In genomic region chr11:114155116-114155515, GRCh38 we compare ENCODE assay signal across 17 cellular contexts.
DNase-seq lines count a peak whose midpoint lies in the region; ATAC-seq, FAIRE-seq and TF ChIP-seq lines count a peak whose summit lies in the region.
"Had no signal": no experiment of that assay in that cellular context is flagged by ENCODE, and none has a peak within 500 bp of the region (broad histone marks: within the 10 kb centered on the region; RNA-seq: fewer than 3 reads in every experiment).

No MANE protein-coding gene starts in this region.

- H3K27me3 ChIP-seq in adipocyte (replicated peaks; ENCODE audit: control insufficient read depth, insufficient read depth, low read length), result no peaks in the 10 kb centered on the region
- H3K27me3 ChIP-seq in left ventricle myocardium inferior (ENCODE audit: low read depth), result no peaks in the 10 kb centered on the region
- H3K27me3 ChIP-seq in transverse colon, result no peaks in the 10 kb centered on the region

- no peaks in the 10 kb centered on the region for H3K9me3 ChIP-seq in adipocyte (ENCODE audit: control insufficient read depth, low read length)
- no peaks in the 10 kb centered on the region for H3K9me3 ChIP-seq in left ventricle myocardium inferior (replicated peaks)
- no peaks in the 10 kb centered on the region for H3K9me3 ChIP-seq in transverse colon

- in situ Hi-C loops in transverse colon (cut with MboI; ENCODE audit: low pct_ligation_motif_present in 1 of 4, low pct_unique_long_range_greater_than_20kb in 1 of 4, low sequenced_read_pairs in 3 of 4), result no loop called here

- no peak for TF ChIP-seq POLR2A in transverse colon (IDR thresholded peaks at IDR 0.05)
- no peak for TF ChIP-seq POLR2A in GM12892 (IDR thresholded peaks at IDR 0.05; ENCODE audit: low read depth, low read length)

- WGBS in transverse colon (ENCODE audit: low coverage in 1 of 2), 2 donors, result 92% methylated on average over 11 of the region's 15 CpGs; no CpG with 5 or more reads in 1 of the 2 donors

- H3K4me3 ChIP-seq in adipocyte (ENCODE audit: low read length) (no peak overlapping the region), left ventricle myocardium inferior (no peak overlapping the region), transverse colon (no peak overlapping the region)

- H3K4me1 ChIP-seq in adipocyte (ENCODE audit: control insufficient read depth, insufficient read depth, low read length) (peaks cover 87% of the 10 kb centered on the region), left ventricle myocardium inferior (peaks cover 98% of the 10 kb centered on the region), transverse colon (peaks cover 63 to 82% (median 69%) of the 10 kb centered on the region in 4 donors)

- H3K9ac ChIP-seq in adipocyte (ENCODE audit: low read length), result peak overlapping the region; percentile 96

- peak overlapping the region; percentile 100 for H3K27ac ChIP-seq in left ventricle myocardium inferior (replicated peaks)
- H3K27ac ChIP-seq in transverse colon, result peak overlapping the region; percentile 67 to 96 (median 86)

- no peak for TF ChIP-seq CTCF in left ventricle myocardium inferior (IDR thresholded peaks at IDR 0.05; ENCODE audit: borderline replicate concordance)
- no peak for TF ChIP-seq CTCF in transverse colon (IDR thresholded peaks at IDR 0.05)

- no peak for TF ChIP-seq EP300 in transverse colon (IDR thresholded peaks at IDR 0.05; ENCODE audit: low read depth)

- intact Hi-C loops in left ventricle myocardium inferior (cut with micrococcal nuclease), result no loop called here
- intact Hi-C loops in posterior vena cava (cut with DNase I), result no loop called here
- intact Hi-C loops in transverse colon (cut with DNase I; ENCODE audit: low total_unique reads), result no loop called here

- no peak for ATAC-seq in GM18870 (IDR thresholded peaks at IDR 0.05; ENCODE audit: unreplicated experiment)
- ATAC-seq: HCT116; stimulated activated naive CD8-positive, alpha-beta T cell treated with anti-CD3 and anti-CD28 coated beads, Interleukin-15, Interleukin-2, amounts not matched to agents 100 U/mL and 50 U/mL, for 24 hours had no signal

- peaks cover 50% of the 10 kb centered on the region for H3K36me3 ChIP-seq in adipocyte (ENCODE audit: control insufficient read depth, insufficient read depth, low read length, severe bottlenecking)
- peaks cover 28% of the 10 kb centered on the region for H3K36me3 ChIP-seq in left ventricle myocardium inferior
- H3K36me3 ChIP-seq in transverse colon, result peaks cover 0 to 14% (median 0%) of the 10 kb centered on the region in 4 donors

- DNase-seq in adipocyte (ENCODE audit: low read depth) (no peak), left ventricle myocardium inferior (peak; percentile 52), posterior vena cava (ENCODE audit: low spot score) (peak; percentile 85), transverse colon (no peak), GM12892 (ENCODE audit: insufficient read length) (no peak)
- DNase-seq in stimulated activated CD8-positive, alpha-beta memory T cell treated with anti-CD3 and anti-CD28 coated beads, Interleukin-4, amount 100 ng/mL, for 48 hours, result no peak
- DNase-seq: activated CD4-positive, alpha-beta T cell treated with anti-CD3 and anti-CD28 coated beads, Interleukin-2, amount 50 U/mL, for 1 hour; DND-41; immature natural killer cell; NCI-H187; NCI-H526; RPMI8226; stimulated activated naive CD8-positive, alpha-beta T cell treated with anti-CD3 and anti-CD28 coated beads, Interleukin-15, Interleukin-2, amounts not matched to agents 100 U/mL and 50 U/mL, for 24 hours; T-helper 2 cell had no signal

- no peak for FAIRE-seq in GM12892 (lab: Jason Lieb, UNC)
- FAIRE-seq: astrocyte had no signal

Comparison
In these comparisons a context has a peak if more than half of its experiments do, and no peak if none do; other contexts are left out.
1. DNase-seq: peak in left ventricle myocardium inferior (single experiment) and posterior vena cava (single experiment); none in adipocyte (single experiment), transverse colon (single experiment), GM12892 (single experiment) and stimulated activated CD8-positive, alpha-beta memory T cell treated with anti-CD3 and anti-CD28 coated beads, Interleukin-4, amount 100 ng/mL, for 48 hours (single experiment).